In the genomic region with DNA sequence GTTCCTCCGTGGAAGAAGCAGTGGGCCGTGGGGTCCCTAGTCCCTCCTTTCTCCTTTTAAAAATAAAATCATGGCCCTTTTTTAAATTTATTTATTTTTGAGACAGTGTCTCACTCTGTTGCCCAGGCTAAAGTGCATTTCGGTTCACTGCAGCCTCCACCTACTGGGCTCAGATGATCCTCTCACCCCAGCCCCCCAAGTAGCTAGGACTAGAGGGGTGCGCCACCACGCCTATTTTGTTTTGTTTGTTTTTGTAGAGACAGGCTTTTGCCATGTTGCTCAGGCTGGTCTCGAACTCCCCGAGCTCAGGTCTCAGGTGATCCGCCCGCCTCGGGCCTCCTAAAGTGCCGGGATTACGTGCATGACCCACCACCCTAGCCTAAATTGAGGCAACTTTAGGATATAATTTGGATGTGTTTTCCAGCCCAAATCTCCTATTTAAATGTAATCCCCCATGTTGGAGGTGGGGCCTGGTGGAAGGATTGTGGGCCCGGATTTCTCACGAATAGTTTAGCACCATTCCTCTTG, we compare ENCODE assay signal across 8 cellular contexts. TPM values are rescaled to one million over a fixed set of nuclear protein-coding genes. Genes with fewer than 3 reads are reported as not detected.
DNase-seq lines count a peak whose midpoint lies in the region; ATAC-seq, FAIRE-seq and TF ChIP-seq lines count a peak whose summit lies in the region.

No MANE protein-coding gene starts in this region.

- no peaks in the 10 kb centered on the region for H3K79me2 ChIP-seq in endothelial cell of umbilical vein (ENCODE audit: control insufficient read depth, insufficient read depth, low read length)

- H3K4me1 ChIP-seq in endothelial cell of umbilical vein (ENCODE audit: control insufficient read depth, extremely low read depth, insufficient read depth, low read length) = no peaks in the 10 kb centered on the region
- peaks cover 13 to 19% of the 10 kb centered on the region in 2 donors for H3K4me1 ChIP-seq in gastrocnemius medialis

- CTCF ChIA-PET in RWPE1 (lab: Yijun Ruan, JAX) = interaction anchor here (0.5 to 0.6 kb wide), 2 partner anchors 84 to 426 kb away, joined by 3 read pairs; no protein-coding TSS in a partner anchor
- CTCF ChIA-PET in endothelial cell of umbilical vein (lab: Charles Lee) = no interaction called here

- H3K36me3 Mint-ChIP-seq in chondrocyte (ENCODE audit: low read depth) (peaks cover 1% of the 10 kb centered on the region), progenitor cell of endocrine pancreas (ENCODE audit: insufficient read depth) (peaks cover 2% of the 10 kb centered on the region)

- TF ChIP-seq CTCF in GM12865 (IDR thresholded peaks at IDR 0.05; ENCODE audit: insufficient read depth, low read depth, low read length, missing control alignments) = no peak
- TF ChIP-seq CTCF in RWPE1 (conservative IDR thresholded peaks at IDR 0.05; ENCODE audit: low read depth) = no peak
- no peak for TF ChIP-seq CTCF in endothelial cell of umbilical vein (IDR thresholded peaks at IDR 0.05; ENCODE audit: extremely low read depth in 1 of 2, insufficient read depth in 1 of 2, low read depth in 1 of 2, low read length in 2 of 2)
- no peak for TF ChIP-seq CTCF in gastrocnemius medialis (IDR thresholded peaks at IDR 0.05 in 4 of 5, conservative IDR thresholded peaks at IDR 0.05 in 1 of 5)
- TF ChIP-seq CTCF in chondrocyte (IDR thresholded peaks at IDR 0.05) = no peak
- no peak for TF ChIP-seq CTCF in progenitor cell of endocrine pancreas (IDR thresholded peaks at IDR 0.05; ENCODE audit: unreplicated experiment)

- peak overlapping the region; percentile 90 for H2AFZ ChIP-seq in endothelial cell of umbilical vein (ENCODE audit: low read depth, low read length)

- H3K36me3 ChIP-seq in endothelial cell of umbilical vein (ENCODE audit: control insufficient read depth in 2 of 2, extremely low read depth in 1 of 2, insufficient read depth in 2 of 2, low read length in 2 of 2) (no peaks in the 10 kb centered on the region), gastrocnemius medialis (no peaks in the 10 kb centered on the region)

- H3K4me2 ChIP-seq in endothelial cell of umbilical vein (ENCODE audit: insufficient read depth, low read length) = peak overlapping the region; percentile 34

- in situ Hi-C loops in gastrocnemius medialis (cut with MboI; ENCODE audit: low sequenced_read_pairs in 4 of 4) = loop anchor here (25.0 kb wide), 6 partner anchors 223 to 598 kb away; a partner anchor contains a TSS

- H3K9me1 ChIP-seq in endothelial cell of umbilical vein (replicated peaks; ENCODE audit: control insufficient read depth, extremely low read depth, insufficient read depth, low read length) = no peaks in the 10 kb centered on the region

- no peaks in the 10 kb centered on the region for H4K20me1 ChIP-seq in endothelial cell of umbilical vein (replicated peaks; ENCODE audit: control insufficient read depth, extremely low read depth, insufficient read depth, low read length)

- H3K27ac Mint-ChIP-seq in chondrocyte (ENCODE audit: unreplicated experiment) = no peak overlapping the region
- H3K27ac Mint-ChIP-seq in progenitor cell of endocrine pancreas = no peak overlapping the region

- H3K4me1 Mint-ChIP-seq in chondrocyte (ENCODE audit: low read depth) (no peaks in the 10 kb centered on the region), progenitor cell of endocrine pancreas (ENCODE audit: low read depth) (no peaks in the 10 kb centered on the region)

- dilution Hi-C loops in endothelial cell of umbilical vein (cut with MboI; ENCODE audit: extremely low pct_ligation_motif_present, low sequenced_read_pairs) = no loop called here

- no peak overlapping the region for H3K4me3 Mint-ChIP-seq in chondrocyte (ENCODE audit: unreplicated experiment)
- H3K4me3 Mint-ChIP-seq in progenitor cell of endocrine pancreas (ENCODE audit: low read depth) = no peak overlapping the region

- peak overlapping the region; percentile 81 for H3K27ac ChIP-seq in RWPE1
- H3K27ac ChIP-seq in endothelial cell of umbilical vein (ENCODE audit: insufficient read depth, low read depth, low read length) = peak overlapping the region; percentile 79
- peak overlapping the region in 1 of 4 donors; percentile 60 for H3K27ac ChIP-seq in gastrocnemius medialis

- H3K27me3 ChIP-seq in endothelial cell of umbilical vein (ENCODE audit: control insufficient read depth in 2 of 2, insufficient read depth in 2 of 2, low read length in 2 of 2) (no peaks in the 10 kb centered on the region), gastrocnemius medialis (no peaks in the 10 kb centered on the region)

- DNase-seq in GM12865 (ENCODE audit: low read depth) (no peak), RWPE1 (ENCODE audit: low spot score) (no peak), endothelial cell of umbilical vein (ENCODE audit: low read depth, low spot score) (no peak), gastrocnemius medialis (no peak), chondrocyte (ENCODE audit: low spot score) (no peak), progenitor cell of endocrine pancreas (ENCODE audit: low spot score, unreplicated experiment) (no peak), SW 1271 (lab: John Stamatoyannopoulos, UW) (no peak)

- peaks cover 41% of the 10 kb centered on the region for H3K9me3 Mint-ChIP-seq in chondrocyte (ENCODE audit: low read depth)
- H3K9me3 Mint-ChIP-seq in progenitor cell of endocrine pancreas (ENCODE audit: low read depth) = peaks cover 23% of the 10 kb centered on the region

- POLR2A ChIA-PET in RWPE1 (lab: Yijun Ruan, JAX; ENCODE audit: low non-redundant PET) (no interaction called here), endothelial cell of umbilical vein (lab: Charles Lee) (interaction anchor here (0.6 kb wide), 1 partner anchor 145 kb away, joined by 3 read pairs; no protein-coding TSS in a partner anchor)

- H3K9me3 ChIP-seq in endothelial cell of umbilical vein (replicated peaks; ENCODE audit: control insufficient read depth, insufficient read depth, low read length) (no peaks in the 10 kb centered on the region), gastrocnemius medialis (no peaks in the 10 kb centered on the region)

- H3K27me3 Mint-ChIP-seq in chondrocyte (ENCODE audit: low read depth) (no peaks in the 10 kb centered on the region), progenitor cell of endocrine pancreas (no peaks in the 10 kb centered on the region)

- peak overlapping the region; percentile 92 for H3K9ac ChIP-seq in endothelial cell of umbilical vein (replicated peaks; ENCODE audit: extremely low read depth, insufficient read depth, low read length)

- intact Hi-C loops in endothelial cell of umbilical vein (cut with micrococcal nuclease) = no loop called here
- intact Hi-C loops in gastrocnemius medialis (cut with DNase I; ENCODE audit: low total_unique reads) = loop anchor here (10.0 kb wide), 1 partner anchor 480 kb away; a partner anchor contains a TSS

- TF ChIP-seq POLR2A in endothelial cell of umbilical vein (IDR thresholded peaks at IDR 0.05; ENCODE audit: low read depth, low read length) (no peak), gastrocnemius medialis (IDR thresholded peaks at IDR 0.05) (no peak)

- BruUV-seq in endothelial cell of umbilical vein (replicated peaks; lab: Mats Ljungman, UMichigan) = no TSS peak

- ATAC-seq in gastrocnemius medialis = no peak
- no peak for ATAC-seq in GM21381 (IDR thresholded peaks at IDR 0.05; ENCODE audit: unreplicated experiment)

- no peak for FAIRE-seq in endothelial cell of umbilical vein (lab: Jason Lieb, UNC)

- H3K4me3 ChIP-seq in GM12865 (ENCODE audit: low read depth, low read length) (peak overlapping the region; percentile 82), endothelial cell of umbilical vein (replicated peaks in 1 of 3; ENCODE audit: insufficient read depth in 1 of 3, low read depth in 1 of 3, low read length in 3 of 3) (peak overlapping the region; percentile 42 to 84 (median 56)), gastrocnemius medialis (peak overlapping the region; percentile 57 to 81 (median 65))

TF ChIP-seq in endothelial cell of umbilical vein, 7 proteins besides CTCF, POLR2A, EP300 and RAD21:
- TF ChIP-seq POLR2AphosphoS5 (IDR thresholded peaks at IDR 0.05; ENCODE audit: insufficient read depth, low read depth, low read length) (no peak), FOS (IDR thresholded peaks at IDR 0.05; ENCODE audit: borderline replicate concordance, insufficient read depth, low read length) (no peak), MYC (IDR thresholded peaks at IDR 0.05; ENCODE audit: low read depth, low read length) (no peak), JUN (IDR thresholded peaks at IDR 0.05; ENCODE audit: borderline replicate concordance, insufficient read depth, insufficient read length, low read depth) (no peak), EZH2 (IDR thresholded peaks at IDR 0.05; ENCODE audit: borderline replicate concordance, low read depth, low read length, severe bottlenecking) (no peak), GATA2 (IDR thresholded peaks at IDR 0.05; ENCODE audit: insufficient read depth, insufficient read length, low read depth, low read length) (no peak)
- TF ChIP-seq, protein P1, sequence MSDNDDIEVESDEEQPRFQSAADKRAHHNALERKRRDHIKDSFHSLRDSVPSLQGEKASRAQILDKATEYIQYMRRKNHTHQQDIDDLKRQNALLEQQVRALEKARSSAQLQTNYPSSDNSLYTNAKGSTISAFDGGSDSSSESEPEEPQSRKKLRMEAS (IDR thresholded peaks at IDR 0.05; ENCODE audit: insufficient read depth, insufficient read length) = no peak

RNA-seq across cellular contexts. Expression of a gene that starts 0.8 kb away (rescaled TPM):
- 6.3 and 9.0 TPM in 2 replicates for total RNA-seq in endothelial cell of umbilical vein
- 1.2 TPM in 2 replicates for polyA plus RNA-seq in endothelial cell of umbilical vein
- polyA plus RNA-seq in endothelial cell of umbilical vein (2011; cell fraction: cytosol; rRNA removed) = 0.81 and 0.96 TPM in 2 replicates
- 7.9 and 8.7 TPM in 2 replicates for polyA plus RNA-seq in endothelial cell of umbilical vein (2011; cell fraction: nucleus; rRNA removed)
- polyA plus RNA-seq in endothelial cell of umbilical vein (2012) = 0.94 and 0.98 TPM in 2 replicates
- 5.3 and 6.4 TPM in 2 replicates for polyA minus RNA-seq in endothelial cell of umbilical vein
- polyA minus RNA-seq in endothelial cell of umbilical vein (2011; cell fraction: cytosol; rRNA and poly(A)+ RNA removed) = not detected
- polyA minus RNA-seq in endothelial cell of umbilical vein (2011; cell fraction: nucleus; rRNA and poly(A)+ RNA removed) = 11.6 and 17.2 TPM in 2 replicates
- total RNA-seq in gastrocnemius medialis = 1 to 10 TPM; 2.2 to 7.8 (median 2.7) TPM
- total RNA-seq in chondrocyte = not detected in 3 replicates
- total RNA-seq in progenitor cell of endocrine pancreas = not detected in 2 replicates
